In the genomic region with DNA sequence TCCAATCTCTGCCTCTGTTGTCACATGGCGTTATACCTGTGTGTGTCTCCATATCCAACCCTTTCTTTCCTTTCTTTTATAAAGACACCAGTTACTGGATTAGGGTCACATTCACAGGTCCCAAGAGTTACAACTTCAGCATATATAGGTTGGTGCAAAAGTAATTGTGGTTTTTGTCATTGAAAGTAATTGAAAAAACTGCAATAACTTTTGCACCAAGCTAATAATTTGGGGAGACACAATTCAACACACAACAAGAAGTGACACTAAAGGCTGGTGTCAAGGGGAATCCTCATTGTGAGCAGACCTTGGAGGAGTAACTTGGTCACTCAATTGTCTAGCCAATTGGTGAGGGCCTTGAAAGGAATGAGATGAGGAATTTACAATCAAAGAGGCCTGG, we compare ENCODE assay signal across 36 cellular contexts.
"Had no signal": no experiment of that assay in that cellular context is flagged by ENCODE, and none has a peak within 500 bp of the region (broad histone marks: within the 10 kb centered on the region; RNA-seq: fewer than 3 reads in every experiment).

No MANE protein-coding gene starts in this region.

- H3K36me3 Mint-ChIP-seq: activated CD4-positive, alpha-beta memory T cell treated with anti-CD3 and anti-CD28 coated beads for 36 hours; activated naive CD4-positive, alpha-beta T cell treated with anti-CD3 and anti-CD28 coated beads, Interleukin-2, amount 10 ng/mL, durations not matched to agents 7 days and 5 days; activated naive CD4-positive, alpha-beta T cell treated with anti-CD3 and anti-CD28 coated beads, Interleukin-2, amount 50 U/mL, for 72 hours; activated naive CD8-positive, alpha-beta T cell treated with anti-CD3 and anti-CD28 coated beads for 36 hours had no signal

- H3K27ac ChIP-seq: adrenal gland, body of pancreas, brain microvascular endothelial cell, breast epithelium, VCaP had no signal

- H3K36me3 ChIP-seq: adrenal gland, brain microvascular endothelial cell, breast epithelium had no signal

- ATAC-seq: activated CD8-positive, alpha-beta T cell treated with anti-CD3 and anti-CD28 coated beads for 36 hours; activated naive CD4-positive, alpha-beta T cell treated with anti-CD3 and anti-CD28 coated beads, Interleukin-2, amount 50 U/mL, for 72 hours; activated T-cell treated with anti-CD3 and anti-CD28 coated beads, Interleukin-2, amount 50 U/mL, for 4 hours; activated T-cell treated with anti-CD3 and anti-CD28 coated beads, Interleukin-2, amount 50 U/mL, for 72 hours; activated T-helper 17 cell treated with anti-CD3 and anti-CD28 coated beads, Interleukin-2, amount 50 U/mL, for 72 hours; body of pancreas had no signal

- H3K9me3 ChIP-seq: adrenal gland, body of pancreas, breast epithelium had no signal

- H3K9me3 Mint-ChIP-seq: activated B cell treated with CpG ODN at 0.5 μM for 24 hours; activated CD4-positive, alpha-beta T cell treated with anti-CD3 and anti-CD28 coated beads, Interleukin-2, amount 10 ng/mL, durations not matched to agents 24 days and 14 days had no signal

- H3K4me1 ChIP-seq: adrenal gland, body of pancreas, breast epithelium had no signal

- DNase-seq: activated B cell treated with CpG ODN at 0.5 μM for 24 hours; activated CD4-positive, alpha-beta memory T cell treated with anti-CD3 and anti-CD28 coated beads for 36 hours; activated CD4-positive, alpha-beta T cell treated with anti-CD3 and anti-CD28 coated beads for 4 hours; activated CD4-positive, alpha-beta T cell treated with anti-CD3 and anti-CD28 coated beads, Interleukin-2, amount 10 ng/mL, durations not matched to agents 24 days and 14 days; activated CD4-positive, alpha-beta T cell treated with anti-CD3 and anti-CD28 coated beads, Interleukin-2, amount 50 U/mL, for 1 hour; activated CD4-positive, alpha-beta T cell treated with anti-CD3 and anti-CD28 coated beads, Interleukin-2, amount 50 U/mL, for 4 hours; activated CD4-positive, CD25-positive, alpha-beta regulatory T cell treated with anti-CD3 and anti-CD28 coated beads, Interleukin-2, amount 50 U/mL, for 72 hours; activated CD8-positive, alpha-beta memory T cell treated with anti-CD3 and anti-CD28 coated beads, Interleukin-2, amount 50 U/mL, for 4 hours; activated CD8-positive, alpha-beta T cell treated with anti-CD3 and anti-CD28 coated beads for 36 hours; activated effector memory CD4-positive, alpha-beta T cell treated with anti-CD3 and anti-CD28 coated beads, Interleukin-2, amount 50 U/mL, for 16 hours; activated gamma-delta T cell treated with Interleukin-2 at 50 U/mL for 16 hours; activated naive CD4-positive, alpha-beta T cell treated with anti-CD3 and anti-CD28 coated beads, Interleukin-2, amount 10 ng/mL, durations not matched to agents 7 days and 5 days; activated naive CD4-positive, alpha-beta T cell treated with Interleukin-2 at 50 U/mL for 16 hours; activated naive CD8-positive, alpha-beta T cell treated with anti-CD3 and anti-CD28 coated beads for 36 hours; activated T-cell treated with anti-CD3 and anti-CD28 coated beads for 4 hours; activated T-cell treated with anti-CD3 and anti-CD28 coated beads, Interleukin-2, amount 50 U/mL, for 1 hour; activated T-cell treated with anti-CD3 and anti-CD28 coated beads, Interleukin-2, amount 50 U/mL, for 4 hours; activated T-cell treated with anti-CD3 and anti-CD28 coated beads, Interleukin-2, amount 50 U/mL, for 72 hours; adrenal gland; amniotic stem cell; aorta; body of pancreas; brain microvascular endothelial cell; central memory CD4-positive, alpha-beta T cell; T-helper 1 cell; T-helper 2 cell; T-helper 9 cell had no signal

- H3K27ac Mint-ChIP-seq: activated B cell treated with CpG ODN at 0.5 μM for 24 hours; activated CD4-positive, alpha-beta memory T cell treated with anti-CD3 and anti-CD28 coated beads for 36 hours; activated CD4-positive, alpha-beta T cell treated with anti-CD3 and anti-CD28 coated beads, Interleukin-2, amount 10 ng/mL, durations not matched to agents 24 days and 14 days; activated CD8-positive, alpha-beta T cell treated with anti-CD3 and anti-CD28 coated beads for 36 hours; activated naive CD4-positive, alpha-beta T cell treated with anti-CD3 and anti-CD28 coated beads, Interleukin-2, amount 10 ng/mL, durations not matched to agents 7 days and 5 days; activated naive CD4-positive, alpha-beta T cell treated with anti-CD3 and anti-CD28 coated beads, Interleukin-2, amount 50 U/mL, for 72 hours; activated naive CD8-positive, alpha-beta T cell treated with anti-CD3 and anti-CD28 coated beads for 36 hours; activated T-cell treated with anti-CD3 and anti-CD28 coated beads, Interleukin-2, amount 50 U/mL, for 72 hours; activated T-helper 1 cell treated with anti-CD3 and anti-CD28 coated beads, Interleukin-12 subunit alpha, Interleukin-12 subunit beta, Interleukin-2, Interleukin-4 antibody, amounts not matched to agents 30 ng/mL and 10 ng/mL and 1 ng/mL, durations not matched to agents 14 hours and 24 hours and 36 hours; activated T-helper 17 cell treated with anti-CD3 and anti-CD28 coated beads, Interleukin-2, amount 50 U/mL, for 72 hours; T-helper 1 cell treated with Interleukin-12 subunit alpha and Interleukin-12 subunit beta and Interleukin-4 antibody, amounts not matched to agents 30 μg/mL and 1 μg/mL, for 36 hours; T-helper 2 cell treated with Interferon-gamma antibody and Interleukin-4, amounts not matched to agents 5 μg/mL and 100 μg/mL, for 36 hours had no signal

- FAIRE-seq: astrocyte, TTC549 had no signal

- H3K4me3 ChIP-seq: adrenal gland, body of pancreas, breast epithelium had no signal

- H3K27me3 Mint-ChIP-seq: activated B cell treated with CpG ODN at 0.5 μM for 24 hours; activated CD4-positive, alpha-beta memory T cell treated with anti-CD3 and anti-CD28 coated beads for 36 hours; activated CD4-positive, alpha-beta T cell treated with anti-CD3 and anti-CD28 coated beads, Interleukin-2, amount 10 ng/mL, durations not matched to agents 24 days and 14 days; activated CD8-positive, alpha-beta T cell treated with anti-CD3 and anti-CD28 coated beads for 36 hours; activated naive CD4-positive, alpha-beta T cell treated with anti-CD3 and anti-CD28 coated beads, Interleukin-2, amount 10 ng/mL, durations not matched to agents 7 days and 5 days; activated naive CD8-positive, alpha-beta T cell treated with anti-CD3 and anti-CD28 coated beads for 36 hours; activated T-helper 17 cell treated with anti-CD3 and anti-CD28 coated beads, Interleukin-2, amount 50 U/mL, for 72 hours had no signal

- H3K27me3 ChIP-seq: adrenal gland, body of pancreas, brain microvascular endothelial cell, breast epithelium had no signal

- H3K4me3 Mint-ChIP-seq: activated B cell treated with CpG ODN at 0.5 μM for 24 hours; activated CD4-positive, alpha-beta memory T cell treated with anti-CD3 and anti-CD28 coated beads for 36 hours; activated CD4-positive, alpha-beta T cell treated with anti-CD3 and anti-CD28 coated beads, Interleukin-2, amount 10 ng/mL, durations not matched to agents 24 days and 14 days; activated CD8-positive, alpha-beta T cell treated with anti-CD3 and anti-CD28 coated beads for 36 hours; activated naive CD4-positive, alpha-beta T cell treated with anti-CD3 and anti-CD28 coated beads, Interleukin-2, amount 10 ng/mL, durations not matched to agents 7 days and 5 days; activated naive CD8-positive, alpha-beta T cell treated with anti-CD3 and anti-CD28 coated beads for 36 hours; activated T-cell treated with anti-CD3 and anti-CD28 coated beads, Interleukin-2, amount 50 U/mL, for 4 hours; activated T-cell treated with anti-CD3 and anti-CD28 coated beads, Interleukin-2, amount 50 U/mL, for 72 hours; activated T-helper 1 cell treated with anti-CD3 and anti-CD28 coated beads, Interleukin-12 subunit alpha, Interleukin-12 subunit beta, Interleukin-2, Interleukin-4 antibody, amounts not matched to agents 30 ng/mL and 10 ng/mL and 1 ng/mL, durations not matched to agents 14 hours and 24 hours and 36 hours; activated T-helper 17 cell treated with anti-CD3 and anti-CD28 coated beads, Interleukin-2, amount 50 U/mL, for 72 hours; T-helper 1 cell treated with Interleukin-12 subunit alpha and Interleukin-12 subunit beta and Interleukin-4 antibody, amounts not matched to agents 30 μg/mL and 1 μg/mL, for 36 hours; T-helper 2 cell treated with Interferon-gamma antibody and Interleukin-4, amounts not matched to agents 5 μg/mL and 100 μg/mL, for 36 hours had no signal

- H3K4me1 Mint-ChIP-seq: activated B cell treated with CpG ODN at 0.5 μM for 24 hours; activated CD4-positive, alpha-beta T cell treated with anti-CD3 and anti-CD28 coated beads, Interleukin-2, amount 10 ng/mL, durations not matched to agents 24 days and 14 days; activated naive CD4-positive, alpha-beta T cell treated with anti-CD3 and anti-CD28 coated beads, Interleukin-2, amount 10 ng/mL, durations not matched to agents 7 days and 5 days; activated naive CD8-positive, alpha-beta T cell treated with anti-CD3 and anti-CD28 coated beads for 36 hours; activated T-helper 17 cell treated with anti-CD3 and anti-CD28 coated beads, Interleukin-2, amount 50 U/mL, for 72 hours had no signal
